ENCODE assay signal across 20 cellular contexts in the genomic region with DNA sequence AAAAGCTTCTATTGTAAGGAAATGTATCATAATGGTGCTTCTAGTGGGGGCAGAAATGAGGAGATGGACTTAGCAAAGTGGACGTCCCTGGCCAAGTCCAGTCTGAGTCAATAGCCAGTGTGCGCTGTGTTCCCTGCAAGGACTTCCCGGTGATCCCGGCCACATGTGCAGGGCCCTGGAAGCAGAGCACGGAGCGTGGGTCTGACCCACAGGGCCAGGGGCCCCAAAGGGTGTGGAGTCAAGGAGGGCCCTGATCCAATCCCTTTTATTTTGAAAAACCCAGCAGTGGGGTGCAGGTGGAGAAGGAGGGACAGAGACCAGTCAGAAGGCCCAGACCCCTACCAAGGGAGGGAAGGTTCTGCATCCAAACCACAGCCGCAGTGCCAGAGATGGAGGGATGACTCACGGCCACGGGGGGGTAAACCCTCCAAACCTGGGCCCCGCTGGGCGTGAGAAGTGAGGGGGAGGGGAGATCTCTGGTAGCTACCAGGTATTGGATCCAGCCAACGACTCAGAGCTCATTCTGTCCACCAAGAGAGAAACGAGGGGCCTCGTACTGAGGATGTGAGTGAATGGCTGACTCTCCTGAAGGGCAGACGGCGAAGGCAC. TPM values are rescaled to one million over a fixed set of nuclear protein-coding genes. Genes with fewer than 3 reads are reported as not detected.
"Had no signal": no experiment of that assay in that cellular context is flagged by ENCODE, and none has a peak within 500 bp of the region (broad histone marks: within the 10 kb centered on the region; RNA-seq: fewer than 3 reads in every experiment).

No MANE protein-coding gene starts in this region.

- H3K27me3 Mint-ChIP-seq: dendritic cell treated with granulocyte-macrophage colony-stimulating factor and Interleukin-4, amounts not matched to agents 40 ng/mL and 50 ng/mL, for 4 days; stimulated activated naive CD8-positive, alpha-beta T cell treated with anti-CD3 and anti-CD28 coated beads, Interleukin-15, Interleukin-2, amounts not matched to agents 100 ng/mL and 50 ng/mL, for 24 hours had no signal

- H3K79me2 ChIP-seq: hepatocyte had no signal

- H3K36me3 Mint-ChIP-seq: naive B cell; stimulated activated memory B cell treated with anti-CD40 and anti-IgM and Interleukin-4, amounts not matched to agents 10 μg/mL and 1 μg/mL and 100 μg/mL, for 72 hours had no signal

- H3K4me3 ChIP-seq: hepatocyte, psoas muscle, right lobe of liver, tibial artery, upper lobe of left lung, vagina had no signal

- H3K27ac ChIP-seq: hepatocyte, psoas muscle, right lobe of liver, tibial artery, upper lobe of left lung, vagina had no signal

- H3K4me2 ChIP-seq: hepatocyte had no signal

- H3K9me3 ChIP-seq: psoas muscle, right lobe of liver, tibial artery, upper lobe of left lung, vagina had no signal

- DNase-seq: foreskin melanocyte; head of caudate nucleus; kidney glomerular epithelial cell; mesendoderm; naive B cell; psoas muscle; retina; right lobe of liver; stimulated activated CD4-positive, alpha-beta T cell treated with anti-CD3 and anti-CD28 coated beads, Interleukin-4, amount 100 ng/mL, for 1 hour; stimulated activated CD8-positive, alpha-beta memory T cell treated with anti-CD3 and anti-CD28 coated beads, Interleukin-4, amount 100 ng/mL, for 48 hours; tibial artery had no signal

- H3K36me3 ChIP-seq: right lobe of liver, tibial artery, upper lobe of left lung, vagina had no signal

- H3K4me1 ChIP-seq: psoas muscle, right lobe of liver had no signal

- H3K4me3 Mint-ChIP-seq: dendritic cell treated with granulocyte-macrophage colony-stimulating factor and Interleukin-4, amounts not matched to agents 40 ng/mL and 50 ng/mL, for 4 days; naive B cell; nephron; stimulated activated memory B cell treated with anti-CD40 and anti-IgM and Interleukin-4, amounts not matched to agents 10 μg/mL and 1 μg/mL and 100 μg/mL, for 72 hours; stimulated activated naive CD8-positive, alpha-beta T cell treated with anti-CD3 and anti-CD28 coated beads, Interleukin-15, Interleukin-2, amounts not matched to agents 100 ng/mL and 50 ng/mL, for 24 hours had no signal

- H3K9me3 Mint-ChIP-seq: dendritic cell treated with granulocyte-macrophage colony-stimulating factor and Interleukin-4, amounts not matched to agents 40 ng/mL and 50 ng/mL, for 4 days; nephron; stimulated activated memory B cell treated with anti-CD40 and anti-IgM and Interleukin-4, amounts not matched to agents 10 μg/mL and 1 μg/mL and 100 μg/mL, for 72 hours; stimulated activated naive CD8-positive, alpha-beta T cell treated with anti-CD3 and anti-CD28 coated beads, Interleukin-15, Interleukin-2, amounts not matched to agents 100 ng/mL and 50 ng/mL, for 24 hours had no signal

- H2AFZ ChIP-seq: hepatocyte had no signal

- H3K27ac Mint-ChIP-seq: dendritic cell treated with granulocyte-macrophage colony-stimulating factor and Interleukin-4, amounts not matched to agents 40 ng/mL and 50 ng/mL, for 4 days; naive B cell; nephron; stimulated activated memory B cell treated with anti-CD40 and anti-IgM and Interleukin-4, amounts not matched to agents 10 μg/mL and 1 μg/mL and 100 μg/mL, for 72 hours; stimulated activated naive CD8-positive, alpha-beta T cell treated with anti-CD3 and anti-CD28 coated beads, Interleukin-15, Interleukin-2, amounts not matched to agents 100 ng/mL and 50 ng/mL, for 24 hours had no signal

- H3K27me3 ChIP-seq: hepatocyte, right lobe of liver, tibial artery, upper lobe of left lung, vagina had no signal

- ATAC-seq: psoas muscle; right lobe of liver; stimulated activated memory B cell treated with anti-CD40 and anti-IgM and Interleukin-4, amounts not matched to agents 10 μg/mL and 1 μg/mL and 100 μg/mL, for 72 hours had no signal

RNA-seq across cellular contexts. Expression of gene VIPR2, which starts 57.2 kb away (rescaled TPM):
- total RNA-seq: epithelial cell of proximal tubule, lung microvascular endothelial cell had no signal
